Comparison of ENCODE assay signal across 8 cellular contexts in the genomic region with DNA sequence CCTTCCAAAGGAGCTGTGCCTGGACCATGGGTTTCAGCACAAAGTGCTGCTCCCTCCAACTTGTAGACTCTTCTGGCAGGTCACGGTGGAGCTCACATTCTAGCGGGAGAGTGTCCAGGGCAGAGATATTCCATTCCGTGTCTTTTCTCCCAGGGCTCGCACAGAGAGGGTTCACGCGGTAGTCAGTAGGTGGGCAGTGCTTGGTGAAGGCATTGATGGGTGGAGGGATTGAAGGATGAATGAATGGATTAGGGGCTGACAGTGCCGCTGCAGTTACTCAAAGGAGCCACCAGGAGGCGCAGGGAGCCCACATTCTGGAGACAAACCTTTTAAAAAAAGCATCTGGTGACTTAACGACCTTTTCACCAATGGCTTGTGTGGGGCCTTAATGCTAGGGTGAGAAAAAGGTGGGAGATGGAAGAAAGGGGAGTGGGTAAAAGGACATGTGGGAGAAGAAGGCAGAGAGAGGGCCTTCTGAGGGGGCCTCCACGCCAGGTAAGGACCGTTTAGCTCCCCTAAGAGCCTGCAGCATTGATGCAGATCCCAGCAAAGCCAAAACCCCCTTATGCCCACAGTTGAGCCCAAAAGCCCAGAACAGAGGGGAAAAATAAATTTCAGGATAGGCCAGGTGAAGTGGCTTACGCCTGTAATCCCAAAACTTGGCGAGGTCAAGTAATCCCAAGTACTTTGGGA. TPM values are rescaled to one million over a fixed set of nuclear protein-coding genes. Genes with fewer than 3 reads are reported as not detected.
DNase-seq lines count a peak whose midpoint lies in the region; ATAC-seq and TF ChIP-seq lines count a peak whose summit lies in the region.

No MANE protein-coding gene starts in this region.

- no peaks in the 10 kb centered on the region for H3K79me2 ChIP-seq in Karpas-422 (ENCODE audit: low read length)

- H3K4me2 ChIP-seq in Karpas-422 (ENCODE audit: low read depth, low read length, poor library complexity, severe bottlenecking) = no peak overlapping the region

- H3K36me3 ChIP-seq in Karpas-422 (ENCODE audit: insufficient read depth, low read length) (no peaks in the 10 kb centered on the region), ovary (no peaks in the 10 kb centered on the region)

- no peaks in the 10 kb centered on the region for H3K36me3 Mint-ChIP-seq in activated T-helper 17 cell treated with anti-CD3 and anti-CD28 coated beads, Interleukin-2, amount 50 U/mL, for 72 hours (ENCODE audit: low read depth)

- no peak overlapping the region for H3K4me3 Mint-ChIP-seq in activated T-helper 17 cell treated with anti-CD3 and anti-CD28 coated beads, Interleukin-2, amount 50 U/mL, for 72 hours

- H3K9me3 ChIP-seq in Karpas-422 (ENCODE audit: low read length) (no peaks in the 10 kb centered on the region), ovary (no peaks in the 10 kb centered on the region)

- H3K27ac ChIP-seq in Karpas-422 (ENCODE audit: low read length) = no peak overlapping the region
- no peak overlapping the region for H3K27ac ChIP-seq in foreskin keratinocyte
- H3K27ac ChIP-seq in ovary = no peak overlapping the region

- no peaks in the 10 kb centered on the region for H3K27me3 ChIP-seq in Karpas-422 (ENCODE audit: low read length)
- peaks cover 2% of the 10 kb centered on the region for H3K27me3 ChIP-seq in foreskin keratinocyte
- no peaks in the 10 kb centered on the region for H3K27me3 ChIP-seq in ovary

- ATAC-seq in activated T-helper 17 cell treated with anti-CD3 and anti-CD28 coated beads, Interleukin-2, amount 50 U/mL, for 72 hours (replicated peaks) = peak; percentile 46
- ATAC-seq in foreskin keratinocyte = peak; percentile 23
- no peak for ATAC-seq in HG03521 (IDR thresholded peaks at IDR 0.05; ENCODE audit: unreplicated experiment)

- no peak overlapping the region for H3K9ac ChIP-seq in Karpas-422 (ENCODE audit: low read length)

- no peak overlapping the region for H3K27ac Mint-ChIP-seq in activated T-helper 17 cell treated with anti-CD3 and anti-CD28 coated beads, Interleukin-2, amount 50 U/mL, for 72 hours

- H3K9me2 ChIP-seq in Karpas-422 (replicated peaks; ENCODE audit: insufficient read depth, low read length) = no peaks in the 10 kb centered on the region

- no peak for TF ChIP-seq POLR2A in ovary (IDR thresholded peaks at IDR 0.05)

- H3K4me1 ChIP-seq in Karpas-422 (ENCODE audit: low read length) = no peaks in the 10 kb centered on the region
- no peaks in the 10 kb centered on the region for H3K4me1 ChIP-seq in foreskin keratinocyte
- H3K4me1 ChIP-seq in ovary (ENCODE audit: insufficient read depth) = no peaks in the 10 kb centered on the region

- peaks cover 17% of the 10 kb centered on the region for H3K27me3 Mint-ChIP-seq in activated T-helper 17 cell treated with anti-CD3 and anti-CD28 coated beads, Interleukin-2, amount 50 U/mL, for 72 hours

- TF ChIP-seq CTCF in foreskin keratinocyte (conservative IDR thresholded peaks at IDR 0.05) = peak; percentile 92
- peak; percentile 77 to 91 (median 85) for TF ChIP-seq CTCF in ovary (IDR thresholded peaks at IDR 0.05)

- no peak for TF ChIP-seq EP300 in ovary (IDR thresholded peaks at IDR 0.05)

- H3K9me3 Mint-ChIP-seq in activated T-helper 17 cell treated with anti-CD3 and anti-CD28 coated beads, Interleukin-2, amount 50 U/mL, for 72 hours = no peaks in the 10 kb centered on the region

- DNase-seq in DMS53 (lab: John Stamatoyannopoulos, UW) = peak; percentile 80
- peak; percentile 90 for DNase-seq in Karpas-422
- DNase-seq in RPMI7951 (ENCODE audit: low read depth) = peak; percentile 66
- DNase-seq in foreskin keratinocyte = no peak
- DNase-seq in ovary = peak; percentile 29 to 70 (median 59)
- peak; percentile 56 for DNase-seq in ureter (ENCODE audit: low spot score)

- H2AFZ ChIP-seq in Karpas-422 (ENCODE audit: low read length) = no peak overlapping the region

- H3K4me1 Mint-ChIP-seq in activated T-helper 17 cell treated with anti-CD3 and anti-CD28 coated beads, Interleukin-2, amount 50 U/mL, for 72 hours = peaks cover 6% of the 10 kb centered on the region

- WGBS in ovary, 3 donors = 33 to 36% (median 35%) methylated on average over 13 of the region's 13 CpGs

- H3K4me3 ChIP-seq in Karpas-422 (ENCODE audit: low read length) = no peak overlapping the region
- no peak overlapping the region for H3K4me3 ChIP-seq in ovary

- H4K20me1 ChIP-seq in Karpas-422 (ENCODE audit: insufficient read depth, low read depth, low read length) = no peaks in the 10 kb centered on the region

- intact Hi-C loops in ovary (cut with DNase I) = loop anchor here (2.0 to 10.0 kb wide), 6 partner anchors 141 to 399 kb away; a partner anchor contains a TSS

RNA-seq across cellular contexts. Expression of a gene that starts 17.5 kb away (rescaled TPM):
- total RNA-seq in Karpas-422 (2014; rRNA removed; shearing (Covaris generic); ENCODE audit: low replicate concordance) = 0.89 and 3.1 TPM in 2 replicates
- total RNA-seq in RPMI7951 (2014; rRNA removed; shearing (Covaris generic)) = 10.3 and 12.6 TPM in 2 replicates
- 10 to 100 TPM; 17.4 to 20.8 TPM for total RNA-seq in activated T-helper 17 cell treated with anti-CD3 and anti-CD28 coated beads, Interleukin-2, amount 50 U/mL, for 72 hours
- total RNA-seq in foreskin keratinocyte (18.4 and 18.8 TPM in 2 replicates), ovary (1 to 10 TPM; 2.3 to 6.6 (median 3.9) TPM), ureter (35.1 TPM)
- polyA plus RNA-seq in foreskin keratinocyte (27.6 and 29.6 TPM in 2 replicates), ovary (1 to 10 TPM; 2.1 to 2.5 TPM)

RNA-seq across cellular contexts. Expression of a gene that starts 47.8 kb away (rescaled TPM):
- total RNA-seq in Karpas-422 (2014; rRNA removed; shearing (Covaris generic); ENCODE audit: low replicate concordance) = not detected in 2 replicates
- not detected in 2 replicates for total RNA-seq in RPMI7951 (2014; rRNA removed; shearing (Covaris generic))
- not detected for total RNA-seq in activated T-helper 17 cell treated with anti-CD3 and anti-CD28 coated beads, Interleukin-2, amount 50 U/mL, for 72 hours
- total RNA-seq in foreskin keratinocyte (2.1 and 2.3 TPM in 2 replicates), ovary (10 to 100 TPM in 1 of 7 donors, 1 to 10 TPM in 5, under 1 TPM in 1; 0.78 to 10.0 (median 2.3) TPM), ureter (19.1 TPM)
- polyA plus RNA-seq in foreskin keratinocyte (1.5 and 1.7 TPM in 2 replicates), ovary (1 to 10 TPM; 2.9 to 4.7 TPM)

Comparison
In these comparisons a context has a peak if more than half of its experiments do, and no peak if none do; other contexts are left out.
1. DNase-seq: peak in DMS53 (single experiment), Karpas-422 (single experiment), RPMI7951 (single experiment), ovary (5 of 5) and ureter (single experiment); none in foreskin keratinocyte (0 of 2).